Comparison of ENCODE assay signal across 10 cellular contexts in the genomic region with DNA sequence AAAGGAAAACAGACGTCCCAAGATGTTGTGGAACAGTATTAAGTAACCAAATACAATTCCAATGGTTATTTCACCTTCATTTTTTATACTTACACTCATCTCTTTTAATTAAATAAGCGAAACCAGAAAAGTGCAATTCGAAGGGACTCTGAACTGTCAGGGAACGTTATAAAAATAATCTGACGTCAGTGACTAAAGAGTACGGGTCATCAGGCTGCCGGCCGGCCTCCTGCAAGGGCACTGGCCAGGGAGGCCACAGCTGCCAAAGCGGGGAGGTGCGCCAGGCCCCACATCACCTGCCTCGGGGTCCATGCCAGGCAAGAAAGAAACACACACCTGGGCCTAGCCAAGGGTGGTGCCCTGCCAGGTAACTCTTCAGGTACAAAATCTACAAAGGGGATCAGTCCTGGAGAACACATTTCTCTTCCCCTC.
DNase-seq lines count a peak whose midpoint lies in the region; ATAC-seq, FAIRE-seq and TF ChIP-seq lines count a peak whose summit lies in the region.
"Had no signal": no experiment of that assay in that cellular context is flagged by ENCODE, and none has a peak within 500 bp of the region (broad histone marks: within the 10 kb centered on the region; RNA-seq: fewer than 3 reads in every experiment).

No MANE protein-coding gene starts in this region.

- no peak overlapping the region for H3K4me3 ChIP-seq in pancreas
- H3K4me3 ChIP-seq in urinary bladder (ENCODE audit: low read depth, low read length): no peak overlapping the region
- H3K4me3 ChIP-seq: cardiac muscle cell had no signal

- H3K4me1 ChIP-seq in pancreas (peaks cover 17 to 22% (median 20%) of the 10 kb centered on the region in 3 donors), urinary bladder (ENCODE audit: insufficient read depth) (no peaks in the 10 kb centered on the region)

- ATAC-seq in left cardiac atrium (peak; percentile 23 to 24), pancreas (peak; percentile 68 to 78 (median 74))

- 19 to 23% methylated on average over 11 of the region's 11 CpGs for WGBS in pancreas, 2 donors
- 76% methylated on average over 11 of the region's 11 CpGs for whole genome bisulfite sequencing in urinary bladder

- DNase-seq in caudate nucleus (lab: John Stamatoyannopoulos, UW): peak in 5 of 61 donors; percentile 9 to 27 (median 17)
- peak; percentile 45 for DNase-seq in left cardiac atrium
- DNase-seq in pancreas: peak in 5 of 6 donors; percentile 67 to 84 (median 77)
- DNase-seq in GM13976 (ENCODE audit: low spot score): no peak
- DNase-seq in LoVo (ENCODE audit: low spot score): no peak
- no peak for DNase-seq in NCI-H1092 (lab: John Stamatoyannopoulos, UW)
- DNase-seq: NCI-H1105 treated with DMSO at 0.1 percent for 48 hours, NCI-H526 treated with DMSO at 0.1 percent for 48 hours had no signal

- H3K27me3 ChIP-seq in pancreas: no peaks in the 10 kb centered on the region
- H3K27me3 ChIP-seq: cardiac muscle cell had no signal

- intact Hi-C loops in left cardiac atrium (cut with DNase I) (no loop called here), pancreas (cut with DNase I) (no loop called here)

- in situ Hi-C loops in GM13976 (cut with MboI; ENCODE audit: low sequenced_read_pairs, unreplicated experiment): no loop called here

- peak overlapping the region; percentile 97 for H3K27ac ChIP-seq in caudate nucleus (ENCODE audit: low read depth, low read length)
- H3K27ac ChIP-seq in pancreas: peak overlapping the region; percentile 66 to 75 (median 72)
- H3K27ac ChIP-seq in urinary bladder (ENCODE audit: low read depth): peak overlapping the region; percentile 90
- H3K27ac ChIP-seq: cardiac muscle cell had no signal

- no peak for FAIRE-seq in pancreas (lab: Jason Lieb, UNC)

- TF ChIP-seq CTCF in pancreas (IDR thresholded peaks at IDR 0.05): no peak
- no peak for TF ChIP-seq CTCF in GM13976 (IDR thresholded peaks at IDR 0.05; ENCODE audit: borderline replicate concordance, control extremely low read depth, extremely low read depth, insufficient read depth, missing control alignments)

- H3K9me3 ChIP-seq in pancreas: no peaks in the 10 kb centered on the region

- H3K36me3 ChIP-seq in pancreas (no peaks in the 10 kb centered on the region), urinary bladder (ENCODE audit: insufficient read depth) (no peaks in the 10 kb centered on the region)

Comparison
In these comparisons a context has a peak if more than half of its experiments do, and no peak if none do; other contexts are left out.
1. DNase-seq: peak in left cardiac atrium (single experiment) and pancreas (5 of 6); none in GM13976 (single experiment), LoVo (single experiment) and NCI-H1092 (single experiment).
2. Peak in every context shown above with its lines, with median percentiles within 50 percentile points of each other: H3K27ac ChIP-seq.